In genomic region chr2:168357799-168358504, GRCh38 we compare ENCODE assay signal across 17 cellular contexts.
DNase-seq lines count a peak whose midpoint lies in the region; ATAC-seq lines count a peak whose summit lies in the region.
"Had no signal": no experiment of that assay in that cellular context is flagged by ENCODE, and none has a peak within 500 bp of the region (broad histone marks: within the 10 kb centered on the region; RNA-seq: fewer than 3 reads in every experiment).

No MANE protein-coding gene starts in this region.

- peak in 1 of 2 donors; percentile 33 for ATAC-seq in activated T-cell treated with anti-CD3 and anti-CD28 coated beads, Interleukin-2, amount 50 U/mL, for 72 hours (replicated peaks in 1 of 2)
- no peak for ATAC-seq in activated T-cell treated with anti-CD3 and anti-CD28 coated beads, Interleukin-2, amount 50 U/mL, for 4 hours
- ATAC-seq: effector memory CD8-positive, alpha-beta T cell; gastrocnemius medialis; stimulated activated effector memory CD8-positive, alpha-beta T cell treated with anti-CD3 and anti-CD28 coated beads, Interleukin-12 subunit alpha, Interleukin-12 subunit beta, amount 100 ng/mL, for 72 hours had no signal

- peaks cover 4% of the 10 kb centered on the region; the same call in 1 of the 2 replicates for H3K9me3 ChIP-seq in Karpas-422 (ENCODE audit: low read length)
- H3K9me3 ChIP-seq: gastrocnemius medialis had no signal

- H3K4me3 ChIP-seq in Karpas-422 (ENCODE audit: low read length), result no peak overlapping the region
- H3K4me3 ChIP-seq: gastrocnemius medialis had no signal

- peaks cover 0 to 6% of the 10 kb centered on the region in 2 donors for H3K36me3 Mint-ChIP-seq in activated T-cell treated with anti-CD3 and anti-CD28 coated beads, Interleukin-2, amount 50 U/mL, for 72 hours (ENCODE audit: insufficient read depth in 2 of 2)
- H3K36me3 Mint-ChIP-seq in activated T-cell treated with anti-CD3 and anti-CD28 coated beads, Interleukin-2, amount 50 U/mL, for 4 hours (ENCODE audit: insufficient read depth), result no peaks in the 10 kb centered on the region
- H3K36me3 Mint-ChIP-seq: stimulated activated effector memory CD8-positive, alpha-beta T cell treated with anti-CD3 and anti-CD28 coated beads, Interleukin-12 subunit alpha, Interleukin-12 subunit beta, amount 100 ng/mL, for 72 hours had no signal

- peak overlapping the region; percentile 35 to 37 for H3K4me3 Mint-ChIP-seq in activated T-cell treated with anti-CD3 and anti-CD28 coated beads, Interleukin-2, amount 50 U/mL, for 72 hours
- no peak overlapping the region for H3K4me3 Mint-ChIP-seq in activated T-cell treated with anti-CD3 and anti-CD28 coated beads, Interleukin-2, amount 50 U/mL, for 4 hours
- H3K4me3 Mint-ChIP-seq: stimulated activated effector memory CD8-positive, alpha-beta T cell treated with anti-CD3 and anti-CD28 coated beads, Interleukin-12 subunit alpha, Interleukin-12 subunit beta, amount 100 ng/mL, for 72 hours had no signal

- DNase-seq in activated T-cell treated with anti-CD3 and anti-CD28 coated beads, Interleukin-2, amount 50 U/mL, for 72 hours, result no peak
- no peak for DNase-seq in activated T-cell treated with anti-CD3 and anti-CD28 coated beads, Interleukin-2, amount 50 U/mL, for 4 hours
- DNase-seq in HCEC 1CT, result peak; percentile 4
- DNase-seq in Karpas-422, result no peak
- DNase-seq in putamen (ENCODE audit: low spot score), result peak; percentile 28
- DNase-seq in occipital lobe (lab: John Stamatoyannopoulos, UW), result no peak
- no peak for DNase-seq in Ammon's horn (ENCODE audit: low spot score)
- no peak for DNase-seq in stimulated activated CD4-positive, alpha-beta T cell treated with anti-CD3 and anti-CD28 coated beads, Interleukin-2, amount 100 ng/mL, for 48 hours
- DNase-seq: activated CD4-positive, alpha-beta T cell treated with anti-CD3 and anti-CD28 coated beads, Interleukin-2, amount 50 U/mL, for 4 hours; activated effector memory CD4-positive, alpha-beta T cell treated with Interleukin-2 at 50 U/mL for 16 hours; brain microvascular endothelial cell; Calu3; effector memory CD8-positive, alpha-beta T cell; gastrocnemius medialis; kidney; stimulated activated CD4-positive, alpha-beta T cell treated with anti-CD3 and anti-CD28 coated beads, Interleukin-2, amount 100 ng/mL, for 24 hours had no signal

- no peak overlapping the region for H3K27ac Mint-ChIP-seq in activated T-cell treated with anti-CD3 and anti-CD28 coated beads, Interleukin-2, amount 50 U/mL, for 72 hours
- H3K27ac Mint-ChIP-seq: stimulated activated effector memory CD8-positive, alpha-beta T cell treated with anti-CD3 and anti-CD28 coated beads, Interleukin-12 subunit alpha, Interleukin-12 subunit beta, amount 100 ng/mL, for 72 hours had no signal

- no peaks in the 10 kb centered on the region for H3K27me3 ChIP-seq in Karpas-422 (ENCODE audit: low read length)
- H3K27me3 ChIP-seq: brain microvascular endothelial cell, gastrocnemius medialis had no signal

- H2AFZ ChIP-seq in Karpas-422 (ENCODE audit: low read length), result no peak overlapping the region

- no peaks in the 10 kb centered on the region for H3K79me2 ChIP-seq in Karpas-422 (ENCODE audit: low read length)

- no peak overlapping the region for H3K9ac ChIP-seq in Karpas-422 (ENCODE audit: low read length)

- no peaks in the 10 kb centered on the region for H3K9me2 ChIP-seq in Karpas-422 (replicated peaks; ENCODE audit: insufficient read depth, low read length)

- no peaks in the 10 kb centered on the region for H3K36me3 ChIP-seq in Karpas-422 (ENCODE audit: insufficient read depth, low read length)
- H3K36me3 ChIP-seq: brain microvascular endothelial cell, gastrocnemius medialis had no signal

- no peaks in the 10 kb centered on the region for H3K27me3 Mint-ChIP-seq in activated T-cell treated with anti-CD3 and anti-CD28 coated beads, Interleukin-2, amount 50 U/mL, for 72 hours (ENCODE audit: low read depth)
- no peaks in the 10 kb centered on the region for H3K27me3 Mint-ChIP-seq in activated T-cell treated with anti-CD3 and anti-CD28 coated beads, Interleukin-2, amount 50 U/mL, for 4 hours (ENCODE audit: low read depth)
- H3K27me3 Mint-ChIP-seq: effector memory CD8-positive, alpha-beta T cell had no signal

- no peak overlapping the region for H3K27ac ChIP-seq in Karpas-422 (ENCODE audit: low read length)
- H3K27ac ChIP-seq: brain microvascular endothelial cell, gastrocnemius medialis had no signal

- peak overlapping the region; percentile 19 for H3K4me2 ChIP-seq in Karpas-422 (ENCODE audit: low read depth, low read length, poor library complexity, severe bottlenecking)

- no peaks in the 10 kb centered on the region for H3K4me1 ChIP-seq in Karpas-422 (ENCODE audit: low read length)
- H3K4me1 ChIP-seq: gastrocnemius medialis had no signal

- peaks cover 33% of the 10 kb centered on the region for H3K4me1 Mint-ChIP-seq in activated T-cell treated with anti-CD3 and anti-CD28 coated beads, Interleukin-2, amount 50 U/mL, for 72 hours (ENCODE audit: low read depth)
- H3K4me1 Mint-ChIP-seq in activated T-cell treated with anti-CD3 and anti-CD28 coated beads, Interleukin-2, amount 50 U/mL, for 4 hours (ENCODE audit: low read depth), result peaks cover 30% of the 10 kb centered on the region

- H4K20me1 ChIP-seq in Karpas-422 (ENCODE audit: insufficient read depth, low read depth, low read length), result no peaks in the 10 kb centered on the region

- peaks cover 0 to 9% of the 10 kb centered on the region in 2 donors for H3K9me3 Mint-ChIP-seq in activated T-cell treated with anti-CD3 and anti-CD28 coated beads, Interleukin-2, amount 50 U/mL, for 72 hours
- H3K9me3 Mint-ChIP-seq in activated T-cell treated with anti-CD3 and anti-CD28 coated beads, Interleukin-2, amount 50 U/mL, for 4 hours, result peaks cover 8% of the 10 kb centered on the region

Comparison
In these comparisons a context has a peak if more than half of its experiments do, and no peak if none do; other contexts are left out.
1. DNase-seq: peak in HCEC 1CT (single experiment) and putamen (single experiment); none in activated T-cell treated with anti-CD3 and anti-CD28 coated beads, Interleukin-2, amount 50 U/mL, for 72 hours (0 of 2), activated T-cell treated with anti-CD3 and anti-CD28 coated beads, Interleukin-2, amount 50 U/mL, for 4 hours (single experiment), Karpas-422 (single experiment), occipital lobe (single experiment), Ammon's horn (single experiment) and stimulated activated CD4-positive, alpha-beta T cell treated with anti-CD3 and anti-CD28 coated beads, Interleukin-2, amount 100 ng/mL, for 48 hours (0 of 2).